Comparison of ENCODE assay signal across 9 cellular contexts in genomic region chr10:119737827-119738226, GRCh38. TPM values are rescaled to one million over a fixed set of nuclear protein-coding genes. Genes with fewer than 3 reads are reported as not detected.
DNase-seq lines count a peak whose midpoint lies in the region; ATAC-seq and TF ChIP-seq lines count a peak whose summit lies in the region.
"Had no signal": no experiment of that assay in that cellular context is flagged by ENCODE, and none has a peak within 500 bp of the region (broad histone marks: within the 10 kb centered on the region; RNA-seq: fewer than 3 reads in every experiment).

No MANE protein-coding gene starts in this region.

- peak; percentile 60 for ATAC-seq in activated naive CD8-positive, alpha-beta T cell treated with anti-CD3 and anti-CD28 coated beads, Interleukin-2, amount 10 ng/mL, durations not matched to agents 7 days and 5 days (ENCODE audit: low read depth)
- ATAC-seq in GM18861 (IDR thresholded peaks at IDR 0.05; ENCODE audit: unreplicated experiment) = no peak
- no peak for ATAC-seq in HG02970 (IDR thresholded peaks at IDR 0.05; ENCODE audit: low FRiP score, unreplicated experiment)

- POLR2A ChIA-PET in activated naive CD8-positive, alpha-beta T cell treated with anti-CD3 and anti-CD28 coated beads, Interleukin-2, amount 10 ng/mL, durations not matched to agents 7 days and 5 days (lab: Charles Lee) = interaction anchor here (0.5 to 3.1 kb wide), 3 partner anchors 12 to 87 kb away, joined by 3 to 20 read pairs (median 4); partner anchors contain the start of genes BAG3 and INPP5F

- H3K27me3 ChIP-seq in ACC112 (ENCODE audit: insufficient read depth, low read length) = no peaks in the 10 kb centered on the region

- DNase-seq in HFF-Myc (ENCODE audit: extremely low read depth, low read depth) = peak; percentile 63
- no peak for DNase-seq in activated naive CD8-positive, alpha-beta T cell treated with anti-CD3 and anti-CD28 coated beads, Interleukin-2, amount 10 ng/mL, durations not matched to agents 7 days and 5 days
- peak; percentile 85 for DNase-seq in kidney tubule cell (ENCODE audit: low spot score)
- no peak for DNase-seq in activated CD8-positive, alpha-beta memory T cell treated with anti-CD3 and anti-CD28 coated beads, Interleukin-2, amount 50 U/mL, for 4 hours
- DNase-seq in midbrain (lab: John Stamatoyannopoulos, UW) = no peak

- no peak for TF ChIP-seq CTCF in HFF-Myc (IDR thresholded peaks at IDR 0.05; ENCODE audit: low read depth, low read length, missing control alignments)

- H3K36me3 ChIP-seq in ACC112 (ENCODE audit: insufficient read depth, low read length) = no peaks in the 10 kb centered on the region; the same call in 1 of the 2 replicates

- no peaks in the 10 kb centered on the region for H3K9me3 Mint-ChIP-seq in activated naive CD8-positive, alpha-beta T cell treated with anti-CD3 and anti-CD28 coated beads, Interleukin-2, amount 10 ng/mL, durations not matched to agents 7 days and 5 days
- H3K9me3 Mint-ChIP-seq: dendritic cell treated with granulocyte-macrophage colony-stimulating factor and Interleukin-4, amounts not matched to agents 40 ng/mL and 50 ng/mL, for 4 days had no signal

- no peaks in the 10 kb centered on the region for H3K27me3 Mint-ChIP-seq in activated naive CD8-positive, alpha-beta T cell treated with anti-CD3 and anti-CD28 coated beads, Interleukin-2, amount 10 ng/mL, durations not matched to agents 7 days and 5 days
- H3K27me3 Mint-ChIP-seq: dendritic cell treated with granulocyte-macrophage colony-stimulating factor and Interleukin-4, amounts not matched to agents 40 ng/mL and 50 ng/mL, for 4 days had no signal

- H3K4me1 ChIP-seq in ACC112 (ENCODE audit: control insufficient read depth, insufficient read depth, low read length, unreplicated experiment) = peaks cover 29% of the 10 kb centered on the region

- H3K27ac Mint-ChIP-seq in activated naive CD8-positive, alpha-beta T cell treated with anti-CD3 and anti-CD28 coated beads, Interleukin-2, amount 10 ng/mL, durations not matched to agents 7 days and 5 days = peak overlapping the region; percentile 26
- H3K27ac Mint-ChIP-seq: dendritic cell treated with granulocyte-macrophage colony-stimulating factor and Interleukin-4, amounts not matched to agents 40 ng/mL and 50 ng/mL, for 4 days had no signal

- no peaks in the 10 kb centered on the region for H3K36me3 Mint-ChIP-seq in activated naive CD8-positive, alpha-beta T cell treated with anti-CD3 and anti-CD28 coated beads, Interleukin-2, amount 10 ng/mL, durations not matched to agents 7 days and 5 days

- peaks cover 22% of the 10 kb centered on the region for H3K4me1 Mint-ChIP-seq in activated naive CD8-positive, alpha-beta T cell treated with anti-CD3 and anti-CD28 coated beads, Interleukin-2, amount 10 ng/mL, durations not matched to agents 7 days and 5 days

- peak overlapping the region; percentile 76 for H2AFZ ChIP-seq in ACC112 (ENCODE audit: low read length, unreplicated experiment)

- H3K79me2 ChIP-seq in ACC112 (ENCODE audit: control insufficient read depth, insufficient read depth, low read length, unreplicated experiment) = peaks cover 9% of the 10 kb centered on the region

- peak overlapping the region; percentile 37; the same call in 1 of the 2 replicates for H3K4me3 ChIP-seq in ACC112 (ENCODE audit: low read depth, low read length)
- H3K4me3 ChIP-seq in HFF-Myc (replicated peaks; ENCODE audit: low read depth, low read length) = no peak overlapping the region

- H3K4me3 Mint-ChIP-seq in activated naive CD8-positive, alpha-beta T cell treated with anti-CD3 and anti-CD28 coated beads, Interleukin-2, amount 10 ng/mL, durations not matched to agents 7 days and 5 days = no peak overlapping the region
- H3K4me3 Mint-ChIP-seq: dendritic cell treated with granulocyte-macrophage colony-stimulating factor and Interleukin-4, amounts not matched to agents 40 ng/mL and 50 ng/mL, for 4 days had no signal

- H3K27ac ChIP-seq in ACC112 (ENCODE audit: low read depth, low read length) = peak overlapping the region; percentile 47

RNA-seq across cellular contexts. Expression of gene INPP5F, which starts 12.0 kb away (rescaled TPM):
- 10 to 100 TPM; 12.2 to 13.5 TPM for total RNA-seq in activated naive CD8-positive, alpha-beta T cell treated with anti-CD3 and anti-CD28 coated beads, Interleukin-2, amount 10 ng/mL, durations not matched to agents 7 days and 5 days

Comparison
In these comparisons a context has a peak if more than half of its experiments do, and no peak if none do; other contexts are left out.
1. DNase-seq: peak in HFF-Myc (single experiment) and kidney tubule cell (single experiment); none in activated naive CD8-positive, alpha-beta T cell treated with anti-CD3 and anti-CD28 coated beads, Interleukin-2, amount 10 ng/mL, durations not matched to agents 7 days and 5 days (single experiment), activated CD8-positive, alpha-beta memory T cell treated with anti-CD3 and anti-CD28 coated beads, Interleukin-2, amount 50 U/mL, for 4 hours (single experiment) and midbrain (single experiment).